8 cellular contexts compared by ENCODE assay signal in genomic region chr16:90020260-90020837, GRCh38.
DNase-seq lines count a peak whose midpoint lies in the region; TF ChIP-seq lines count a peak whose summit lies in the region.

No MANE protein-coding gene starts in this region.

- H3K4me1 ChIP-seq in HUES6 (ENCODE audit: control insufficient read depth, insufficient read depth, low read length): peaks cover 30% of the 10 kb centered on the region

- H3K9ac ChIP-seq in HUES6 (ENCODE audit: low read length): peak overlapping the region; percentile 90

- in situ Hi-C loops in brain microvascular endothelial cell (cut with HindIII; ENCODE audit: low pct_ligation_motif_present, low sequenced_read_pairs): no loop called here

- peak overlapping the region; percentile 69 for H3K4me3 ChIP-seq in HUES6 (ENCODE audit: low read depth, low read length)
- H3K4me3 ChIP-seq in brain microvascular endothelial cell (ENCODE audit: low read depth, low read length): no peak overlapping the region

- no peak for DNase-seq in brain microvascular endothelial cell
- DNase-seq in midbrain (lab: John Stamatoyannopoulos, UW): peak; percentile 49
- DNase-seq in foreskin melanocyte: no peak
- no peak for DNase-seq in NAMALWA (ENCODE audit: low spot score)
- DNase-seq in hepatic stellate cell (ENCODE audit: low spot score): no peak
- DNase-seq in UCSD-AML1 (lab: John Stamatoyannopoulos, UW; ENCODE audit: unreplicated experiment): no peak

- peak overlapping the region; percentile 91 for H3K27ac ChIP-seq in C4-2B
- H3K27ac ChIP-seq in HUES6 (ENCODE audit: low read depth, low read length): peak overlapping the region; percentile 75
- peak overlapping the region; percentile 28 for H3K27ac ChIP-seq in brain microvascular endothelial cell

- H3K9me3 ChIP-seq in HUES6 (ENCODE audit: control insufficient read depth, insufficient read depth, low read depth, low read length): no peaks in the 10 kb centered on the region

- no peak for TF ChIP-seq CTCF in C4-2B (conservative IDR thresholded peaks at IDR 0.05)
- no peak for TF ChIP-seq CTCF in brain microvascular endothelial cell (IDR thresholded peaks at IDR 0.05; ENCODE audit: low read depth, low read length, missing control alignments)

- peaks cover 11% of the 10 kb centered on the region; the same call in 1 of the 2 replicates for H3K27me3 ChIP-seq in HUES6 (ENCODE audit: control insufficient read depth, insufficient read depth, low read length)
- H3K27me3 ChIP-seq in brain microvascular endothelial cell (replicated peaks): no peaks in the 10 kb centered on the region

- H3K36me3 ChIP-seq in HUES6 (ENCODE audit: control insufficient read depth, insufficient read depth, low read length) (peaks cover 5% of the 10 kb centered on the region), brain microvascular endothelial cell (replicated peaks) (no peaks in the 10 kb centered on the region)

Comparison
In these comparisons a context has a peak if more than half of its experiments do, and no peak if none do; other contexts are left out.
1. H3K27ac ChIP-seq: peak in every context shown above with its lines; median percentile 91 in C4-2B; 75 in HUES6; 28 in brain microvascular endothelial cell.